Comparison of ENCODE assay signal across 1 cellular context in genomic region chr1:219092206-219092605, GRCh38.
TF ChIP-seq lines count a peak whose summit lies in the region.

No MANE protein-coding gene starts in this region.

TF ChIP-seq in A549, 52 proteins besides CTCF, POLR2A, EP300 and RAD21 (continued from another document):
- TF ChIP-seq GATA3 (IDR thresholded peaks at IDR 0.05; ENCODE audit: borderline replicate concordance): peak; percentile 84; the same call in 1 of the 2 replicates
- peak; percentile 32 to 80; a peak in 2 of 4 replicates for TF ChIP-seq CEBPB (IDR thresholded peaks at IDR 0.05)
- peak; percentile 83 for TF ChIP-seq MAFK (IDR thresholded peaks at IDR 0.05; ENCODE audit: partially characterized antibody)
- TF ChIP-seq POLR2AphosphoS2 (conservative IDR thresholded peaks at IDR 0.05; ENCODE audit: low read length): no peak
- TF ChIP-seq NFE2L2 (conservative IDR thresholded peaks at IDR 0.05; ENCODE audit: low read length): 0 out of 2 replicates have a peak, but pooled peaks have one; percentile 33
- no peak for TF ChIP-seq EHMT2 (IDR thresholded peaks at IDR 0.05; ENCODE audit: low read depth)
- TF ChIP-seq MYC (IDR thresholded peaks at IDR 0.05; ENCODE audit: borderline replicate concordance, low read length): no peak
- TF ChIP-seq CHD2 (IDR thresholded peaks at IDR 0.05; ENCODE audit: low read length, partially characterized antibody): no peak
- no peak for TF ChIP-seq RARB (CRISPR knock-in tag; IDR thresholded peaks at IDR 0.05)
- TF ChIP-seq TFCP2L1 (CRISPR knock-in tag; IDR thresholded peaks at IDR 0.05): no peak
- TF ChIP-seq FOSL2 (IDR thresholded peaks at IDR 0.05): peak; percentile 81
- peak; percentile 83 for TF ChIP-seq FOSL2 (CRISPR knock-in tag; IDR thresholded peaks at IDR 0.05)
- TF ChIP-seq MAX (IDR thresholded peaks at IDR 0.05): peak; percentile 46
- TF ChIP-seq TP53 (CRISPR knock-in tag; IDR thresholded peaks at IDR 0.05): no peak
- TF ChIP-seq E2F6 (IDR thresholded peaks at IDR 0.05; ENCODE audit: borderline replicate concordance, low read depth): no peak
- TF ChIP-seq BCL3 (IDR thresholded peaks at IDR 0.05): no peak; the same call in 2 of the 3 replicates
- peak; percentile 23; the same call in 1 of the 3 replicates for TF ChIP-seq SMC3 (IDR thresholded peaks at IDR 0.05)
- TF ChIP-seq REST (IDR thresholded peaks at IDR 0.05): no peak
- TF ChIP-seq RNF2 (IDR thresholded peaks at IDR 0.05; ENCODE audit: borderline replicate concordance, low read depth): no peak
- no peak for TF ChIP-seq HOXB13 (CRISPR knock-in tag; IDR thresholded peaks at IDR 0.05; ENCODE audit: low read depth)
- TF ChIP-seq JUNB (IDR thresholded peaks at IDR 0.05): peak; percentile 90
